In the genomic region with DNA sequence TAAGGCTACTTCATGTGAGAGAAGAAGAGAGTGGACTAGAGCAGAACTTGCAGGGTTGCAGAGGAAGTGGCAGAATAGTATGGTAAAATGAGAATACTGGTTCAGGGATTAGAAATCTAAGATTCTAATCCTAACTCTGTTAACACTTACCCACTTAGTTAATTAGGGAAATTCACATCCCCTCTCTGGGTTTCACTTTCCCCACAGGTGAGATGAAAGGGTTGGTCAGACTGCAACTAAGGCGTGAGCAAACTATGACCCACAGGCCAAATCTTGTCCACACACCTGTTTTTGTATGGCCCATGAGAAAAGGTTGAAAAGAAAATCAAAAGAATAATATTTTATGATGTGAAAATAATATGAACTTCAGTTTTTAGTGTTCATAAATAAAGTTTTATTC, we compare ENCODE assay signal across 17 cellular contexts.
DNase-seq lines count a peak whose midpoint lies in the region; ATAC-seq and TF ChIP-seq lines count a peak whose summit lies in the region.
"Had no signal": no experiment of that assay in that cellular context is flagged by ENCODE, and none has a peak within 500 bp of the region (broad histone marks: within the 10 kb centered on the region; RNA-seq: fewer than 3 reads in every experiment).

No MANE protein-coding gene starts in this region.

- H3K27ac ChIP-seq in left lung = no peak overlapping the region
- H3K27ac ChIP-seq in left ventricle myocardium inferior (replicated peaks) = no peak overlapping the region
- H3K27ac ChIP-seq: vagina had no signal

- TF ChIP-seq CTCF in left lung (IDR thresholded peaks at IDR 0.05) (no peak), left ventricle myocardium inferior (IDR thresholded peaks at IDR 0.05; ENCODE audit: borderline replicate concordance) (no peak)

- no peak overlapping the region for H3K4me3 Mint-ChIP-seq in central memory CD8-positive, alpha-beta T cell
- H3K4me3 Mint-ChIP-seq: brain; dendritic cell treated with granulocyte-macrophage colony-stimulating factor and Interleukin-4, amounts not matched to agents 40 ng/mL and 50 ng/mL, for 4 days; HFFc6 had no signal

- no peak for ATAC-seq in activated naive CD4-positive, alpha-beta T cell treated with anti-CD3 and anti-CD28 coated beads, Interleukin-2, amount 50 U/mL, for 72 hours
- ATAC-seq in HG02852 (IDR thresholded peaks at IDR 0.05; ENCODE audit: unreplicated experiment) (peak; percentile 56), left lung (no peak)
- ATAC-seq in central memory CD8-positive, alpha-beta T cell (replicated peaks; ENCODE audit: extremely low read depth, poor library complexity, severe bottlenecking) = no peak

- H3K27me3 ChIP-seq in left lung = no peaks in the 10 kb centered on the region
- H3K27me3 ChIP-seq in left ventricle myocardium inferior (ENCODE audit: low read depth) = no peaks in the 10 kb centered on the region
- H3K27me3 ChIP-seq: vagina had no signal

- no peaks in the 10 kb centered on the region for H3K9me3 Mint-ChIP-seq in activated naive CD4-positive, alpha-beta T cell treated with anti-CD3 and anti-CD28 coated beads, Interleukin-2, amount 50 U/mL, for 72 hours
- H3K9me3 Mint-ChIP-seq in central memory CD8-positive, alpha-beta T cell = no peaks in the 10 kb centered on the region
- H3K9me3 Mint-ChIP-seq: brain; dendritic cell treated with granulocyte-macrophage colony-stimulating factor and Interleukin-4, amounts not matched to agents 40 ng/mL and 50 ng/mL, for 4 days; HFFc6 had no signal

- H3K4me3 ChIP-seq in left lung = no peak overlapping the region
- no peak overlapping the region for H3K4me3 ChIP-seq in left ventricle myocardium inferior
- H3K4me3 ChIP-seq: vagina had no signal

- no peaks in the 10 kb centered on the region for H3K4me1 ChIP-seq in left lung
- H3K4me1 ChIP-seq in left ventricle myocardium inferior = peaks cover 4% of the 10 kb centered on the region
- H3K4me1 ChIP-seq: vagina had no signal

- H3K36me3 Mint-ChIP-seq in activated naive CD4-positive, alpha-beta T cell treated with anti-CD3 and anti-CD28 coated beads, Interleukin-2, amount 50 U/mL, for 72 hours = peaks cover 10 to 29% of the 10 kb centered on the region in 2 donors
- peaks cover 63% of the 10 kb centered on the region for H3K36me3 Mint-ChIP-seq in central memory CD8-positive, alpha-beta T cell (ENCODE audit: insufficient read depth)

- DNase-seq in activated naive CD4-positive, alpha-beta T cell treated with anti-CD3 and anti-CD28 coated beads, Interleukin-2, amount 50 U/mL, for 72 hours (ENCODE audit: low spot score in 2 of 2) = no peak
- no peak for DNase-seq in activated naive CD4-positive, alpha-beta T cell (lab: John Stamatoyannopoulos, UW)
- no peak for DNase-seq in central memory CD8-positive, alpha-beta T cell (ENCODE audit: low spot score in 2 of 2)
- no peak for DNase-seq in NCI-H146 treated with DMSO at 0.1 percent for 48 hours (lab: John Stamatoyannopoulos, UW; ENCODE audit: unreplicated experiment)
- DNase-seq in stimulated activated CD4-positive, alpha-beta T cell treated with anti-CD3 and anti-CD28 coated beads, Interleukin-4, amount 100 ng/mL, for 1 hour = no peak
- DNase-seq in left lung = no peak
- no peak for DNase-seq in left ventricle myocardium inferior
- DNase-seq: activated naive CD4-positive, alpha-beta T cell treated with anti-CD3 and anti-CD28 coated beads, Interleukin-2, amount 50 U/mL, for 16 hours; Calu3; GDM1; HFFc6; mammary epithelial cell; NCI-H226 had no signal

- H3K9me3 ChIP-seq in left lung = no peaks in the 10 kb centered on the region
- H3K9me3 ChIP-seq in left ventricle myocardium inferior (replicated peaks) = no peaks in the 10 kb centered on the region
- H3K9me3 ChIP-seq: vagina had no signal

- no peaks in the 10 kb centered on the region for H3K27me3 Mint-ChIP-seq in central memory CD8-positive, alpha-beta T cell
- H3K27me3 Mint-ChIP-seq: brain; dendritic cell treated with granulocyte-macrophage colony-stimulating factor and Interleukin-4, amounts not matched to agents 40 ng/mL and 50 ng/mL, for 4 days had no signal

- peaks cover 19% of the 10 kb centered on the region for H3K4me1 Mint-ChIP-seq in central memory CD8-positive, alpha-beta T cell
- H3K4me1 Mint-ChIP-seq: brain had no signal

- H3K27ac Mint-ChIP-seq in activated naive CD4-positive, alpha-beta T cell treated with anti-CD3 and anti-CD28 coated beads, Interleukin-2, amount 50 U/mL, for 72 hours = peak overlapping the region; percentile 66 to 95
- H3K27ac Mint-ChIP-seq in central memory CD8-positive, alpha-beta T cell (ENCODE audit: low read depth) = peak overlapping the region; percentile 20
- H3K27ac Mint-ChIP-seq: dendritic cell treated with granulocyte-macrophage colony-stimulating factor and Interleukin-4, amounts not matched to agents 40 ng/mL and 50 ng/mL, for 4 days; HFFc6 had no signal

- intact Hi-C loops in left lung (cut with DNase I) (no loop called here), left ventricle myocardium inferior (cut with micrococcal nuclease) (no loop called here)

- H3K36me3 ChIP-seq in left lung (peaks cover 0 to 98% of the 10 kb centered on the region in 2 donors), left ventricle myocardium inferior (peaks cover 100% of the 10 kb centered on the region)
